In the genomic region with DNA sequence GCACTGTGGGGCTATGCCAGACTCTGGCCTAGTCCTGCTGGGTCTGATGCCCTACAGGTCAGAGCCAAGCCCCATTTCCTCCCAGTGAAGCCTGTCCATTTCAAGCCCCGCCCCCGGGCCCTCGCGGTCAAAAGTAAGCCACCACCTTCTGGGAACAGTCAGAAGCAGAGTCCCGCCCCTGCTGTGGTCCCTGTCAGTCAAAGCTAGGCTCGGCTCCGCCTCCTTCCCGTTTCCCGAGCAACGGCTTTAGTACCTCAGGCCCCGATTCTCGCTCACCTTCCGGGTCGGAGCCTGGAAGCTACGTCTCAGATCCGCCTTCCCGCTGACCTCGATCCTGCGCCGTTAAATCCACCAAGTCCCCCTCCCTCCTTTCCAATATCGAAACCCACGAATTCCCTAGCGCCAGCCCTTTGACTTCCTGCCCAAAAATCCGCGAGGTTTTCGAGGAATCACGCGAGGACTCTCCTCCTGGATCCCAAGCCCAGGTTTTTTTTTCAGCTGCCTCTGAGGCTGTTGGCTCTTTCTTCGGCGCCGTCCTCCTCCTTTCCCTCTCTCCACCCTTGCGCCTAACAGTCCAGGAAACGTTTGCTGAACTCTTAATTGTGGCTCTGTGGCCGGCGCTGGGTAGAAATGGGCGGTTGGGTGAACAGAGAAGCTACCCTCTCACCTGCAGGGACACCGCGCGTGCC, we compare ENCODE assay signal across 1 cellular context.
A peak's percentile ranks its signal among the peaks of the same experiment; 100 is the strongest.
TF ChIP-seq lines count a peak whose summit lies in the region.

No MANE protein-coding gene starts in this region.

TF ChIP-seq in GM12878, 131 proteins besides CTCF, POLR2A, EP300 and RAD21 (continued from another document):
- TF ChIP-seq JUNB (IDR thresholded peaks at IDR 0.05) (0 out of 2 replicates have a peak, but pooled peaks have one; percentile 37), POLR2AphosphoS5 (IDR thresholded peaks at IDR 0.05; ENCODE audit: low read length) (peak; percentile 78), PAX8 (IDR thresholded peaks at IDR 0.05) (no peak), ZNF384 (IDR thresholded peaks at IDR 0.05; ENCODE audit: borderline replicate concordance, low read depth, low read length) (0 out of 2 replicates have a peak, but pooled peaks have one; percentile 29), TCF12 (IDR thresholded peaks at IDR 0.05; ENCODE audit: low read depth, low read length) (no peak), MTA2 (IDR thresholded peaks at IDR 0.05; ENCODE audit: low read depth) (no peak), IKZF2 (IDR thresholded peaks at IDR 0.05) (peak; percentile 73 to 74), MEF2A (IDR thresholded peaks at IDR 0.05; ENCODE audit: insufficient read depth, low read depth, low read length) (no peak), KDM1A (IDR thresholded peaks at IDR 0.05; ENCODE audit: borderline replicate concordance) (no peak), TAF1 (IDR thresholded peaks at IDR 0.05; ENCODE audit: borderline replicate concordance, low read depth, low read length) (peak; percentile 53; the same call in 1 of the 2 replicates), KLF5 (IDR thresholded peaks at IDR 0.05; ENCODE audit: partially characterized antibody) (no peak), NBN (IDR thresholded peaks at IDR 0.05) (0 out of 2 replicates have a peak, but pooled peaks have one; percentile 28), ZZZ3 (IDR thresholded peaks at IDR 0.05; ENCODE audit: control insufficient read depth, insufficient read length, low read depth) (no peak), MTA3 (IDR thresholded peaks at IDR 0.05; ENCODE audit: borderline replicate concordance, low read length) (no peak), SP1 (IDR thresholded peaks at IDR 0.05; ENCODE audit: low read depth, low read length) (peak; percentile 21), NR2F1 (conservative IDR thresholded peaks at IDR 0.05) (no peak), EED (IDR thresholded peaks at IDR 0.05; ENCODE audit: low read depth) (peak; percentile 71; the same call in 1 of the 2 replicates), BHLHE40 (IDR thresholded peaks at IDR 0.05; ENCODE audit: borderline replicate concordance in 1 of 2, low read depth in 2 of 2, low read length in 1 of 2) (0 out of 4 replicates have a peak, but pooled peaks of 1 of the 2 experiments have one; percentile 32), ZSCAN29 (IDR thresholded peaks at IDR 0.05) (no peak), MYC (IDR thresholded peaks at IDR 0.05; ENCODE audit: insufficient read depth, insufficient read length, insufficient replicate concordance, low read length, severe bottlenecking) (no peak), ZNF622 (IDR thresholded peaks at IDR 0.05) (no peak), EGR1 (IDR thresholded peaks at IDR 0.05; ENCODE audit: borderline replicate concordance in 1 of 2, low read depth in 2 of 2, low read length in 2 of 2) (0 out of 3 replicates have a peak, but pooled peaks of 1 of the 2 experiments have one; percentile 25), ATF7 (IDR thresholded peaks at IDR 0.05; ENCODE audit: low read depth) (no peak), HDAC2 (IDR thresholded peaks at IDR 0.05) (no peak), ZNF24 (IDR thresholded peaks at IDR 0.05) (no peak), DPF2 (IDR thresholded peaks at IDR 0.05) (peak; percentile 96), SMAD5 (IDR thresholded peaks at IDR 0.05; ENCODE audit: low read depth) (peak; percentile 72), HCFC1 (IDR thresholded peaks at IDR 0.05; ENCODE audit: low read length) (no peak), IRF4 (IDR thresholded peaks at IDR 0.05; ENCODE audit: low read depth, low read length) (0 out of 2 replicates have a peak, but pooled peaks have one; percentile 23), JUND (IDR thresholded peaks at IDR 0.05; ENCODE audit: low read depth, low read length) (no peak; the same call in 1 of the 2 replicates), STAT1 (conservative IDR thresholded peaks at IDR 0.05) (0 out of 2 replicates have a peak, but pooled peaks have one; percentile 21), NFXL1 (IDR thresholded peaks at IDR 0.05; ENCODE audit: borderline replicate concordance) (no peak), NR2C1 (IDR thresholded peaks at IDR 0.05) (peak; percentile 20; the same call in 1 of the 2 replicates), LARP7 (IDR thresholded peaks at IDR 0.05) (no peak)
- TF ChIP-seq, protein P1, sequence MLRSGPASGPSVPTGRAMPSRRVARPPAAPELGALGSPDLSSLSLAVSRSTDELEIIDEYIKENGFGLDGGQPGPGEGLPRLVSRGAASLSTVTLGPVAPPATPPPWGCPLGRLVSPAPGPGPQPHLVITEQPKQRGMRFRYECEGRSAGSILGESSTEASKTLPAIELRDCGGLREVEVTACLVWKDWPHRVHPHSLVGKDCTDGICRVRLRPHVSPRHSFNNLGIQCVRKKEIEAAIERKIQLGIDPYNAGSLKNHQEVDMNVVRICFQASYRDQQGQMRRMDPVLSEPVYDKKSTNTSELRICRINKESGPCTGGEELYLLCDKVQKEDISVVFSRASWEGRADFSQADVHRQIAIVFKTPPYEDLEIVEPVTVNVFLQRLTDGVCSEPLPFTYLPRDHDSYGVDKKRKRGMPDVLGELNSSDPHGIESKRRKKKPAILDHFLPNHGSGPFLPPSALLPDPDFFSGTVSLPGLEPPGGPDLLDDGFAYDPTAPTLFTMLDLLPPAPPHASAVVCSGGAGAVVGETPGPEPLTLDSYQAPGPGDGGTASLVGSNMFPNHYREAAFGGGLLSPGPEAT (IDR thresholded peaks at IDR 0.05; ENCODE audit: low read depth) = peak; percentile 57; the same call in 1 of the 2 replicates
- TF ChIP-seq, protein P2, sequence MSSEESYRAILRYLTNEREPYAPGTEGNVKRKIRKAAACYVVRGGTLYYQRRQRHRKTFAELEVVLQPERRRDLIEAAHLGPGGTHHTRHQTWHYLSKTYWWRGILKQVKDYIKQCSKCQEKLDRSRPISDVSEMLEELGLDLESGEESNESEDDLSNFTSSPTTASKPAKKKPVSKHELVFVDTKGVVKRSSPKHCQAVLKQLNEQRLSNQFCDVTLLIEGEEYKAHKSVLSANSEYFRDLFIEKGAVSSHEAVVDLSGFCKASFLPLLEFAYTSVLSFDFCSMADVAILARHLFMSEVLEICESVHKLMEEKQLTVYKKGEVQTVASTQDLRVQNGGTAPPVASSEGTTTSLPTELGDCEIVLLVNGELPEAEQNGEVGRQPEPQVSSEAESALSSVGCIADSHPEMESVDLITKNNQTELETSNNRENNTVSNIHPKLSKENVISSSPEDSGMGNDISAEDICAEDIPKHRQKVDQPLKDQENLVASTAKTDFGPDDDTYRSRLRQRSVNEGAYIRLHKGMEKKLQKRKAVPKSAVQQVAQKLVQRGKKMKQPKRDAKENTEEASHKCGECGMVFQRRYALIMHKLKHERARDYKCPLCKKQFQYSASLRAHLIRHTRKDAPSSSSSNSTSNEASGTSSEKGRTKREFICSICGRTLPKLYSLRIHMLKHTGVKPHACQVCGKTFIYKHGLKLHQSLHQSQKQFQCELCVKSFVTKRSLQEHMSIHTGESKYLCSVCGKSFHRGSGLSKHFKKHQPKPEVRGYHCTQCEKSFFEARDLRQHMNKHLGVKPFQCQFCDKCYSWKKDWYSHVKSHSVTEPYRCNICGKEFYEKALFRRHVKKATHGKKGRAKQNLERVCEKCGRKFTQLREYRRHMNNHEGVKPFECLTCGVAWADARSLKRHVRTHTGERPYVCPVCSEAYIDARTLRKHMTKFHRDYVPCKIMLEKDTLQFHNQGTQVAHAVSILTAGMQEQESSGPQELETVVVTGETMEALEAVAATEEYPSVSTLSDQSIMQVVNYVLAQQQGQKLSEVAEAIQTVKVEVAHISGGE (CRISPR knock-in tag; IDR thresholded peaks at IDR 0.05) = no peak
- TF ChIP-seq, protein P3, sequence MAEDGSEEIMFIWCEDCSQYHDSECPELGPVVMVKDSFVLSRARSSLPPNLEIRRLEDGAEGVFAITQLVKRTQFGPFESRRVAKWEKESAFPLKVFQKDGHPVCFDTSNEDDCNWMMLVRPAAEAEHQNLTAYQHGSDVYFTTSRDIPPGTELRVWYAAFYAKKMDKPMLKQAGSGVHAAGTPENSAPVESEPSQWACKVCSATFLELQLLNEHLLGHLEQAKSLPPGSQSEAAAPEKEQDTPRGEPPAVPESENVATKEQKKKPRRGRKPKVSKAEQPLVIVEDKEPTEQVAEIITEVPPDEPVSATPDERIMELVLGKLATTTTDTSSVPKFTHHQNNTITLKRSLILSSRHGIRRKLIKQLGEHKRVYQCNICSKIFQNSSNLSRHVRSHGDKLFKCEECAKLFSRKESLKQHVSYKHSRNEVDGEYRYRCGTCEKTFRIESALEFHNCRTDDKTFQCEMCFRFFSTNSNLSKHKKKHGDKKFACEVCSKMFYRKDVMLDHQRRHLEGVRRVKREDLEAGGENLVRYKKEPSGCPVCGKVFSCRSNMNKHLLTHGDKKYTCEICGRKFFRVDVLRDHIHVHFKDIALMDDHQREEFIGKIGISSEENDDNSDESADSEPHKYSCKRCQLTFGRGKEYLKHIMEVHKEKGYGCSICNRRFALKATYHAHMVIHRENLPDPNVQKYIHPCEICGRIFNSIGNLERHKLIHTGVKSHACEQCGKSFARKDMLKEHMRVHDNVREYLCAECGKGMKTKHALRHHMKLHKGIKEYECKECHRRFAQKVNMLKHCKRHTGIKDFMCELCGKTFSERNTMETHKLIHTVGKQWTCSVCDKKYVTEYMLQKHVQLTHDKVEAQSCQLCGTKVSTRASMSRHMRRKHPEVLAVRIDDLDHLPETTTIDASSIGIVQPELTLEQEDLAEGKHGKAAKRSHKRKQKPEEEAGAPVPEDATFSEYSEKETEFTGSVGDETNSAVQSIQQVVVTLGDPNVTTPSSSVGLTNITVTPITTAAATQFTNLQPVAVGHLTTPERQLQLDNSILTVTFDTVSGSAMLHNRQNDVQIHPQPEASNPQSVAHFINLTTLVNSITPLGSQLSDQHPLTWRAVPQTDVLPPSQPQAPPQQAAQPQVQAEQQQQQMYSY (CRISPR knock-in tag; IDR thresholded peaks at IDR 0.05) = no peak
- TF ChIP-seq, protein P4, sequence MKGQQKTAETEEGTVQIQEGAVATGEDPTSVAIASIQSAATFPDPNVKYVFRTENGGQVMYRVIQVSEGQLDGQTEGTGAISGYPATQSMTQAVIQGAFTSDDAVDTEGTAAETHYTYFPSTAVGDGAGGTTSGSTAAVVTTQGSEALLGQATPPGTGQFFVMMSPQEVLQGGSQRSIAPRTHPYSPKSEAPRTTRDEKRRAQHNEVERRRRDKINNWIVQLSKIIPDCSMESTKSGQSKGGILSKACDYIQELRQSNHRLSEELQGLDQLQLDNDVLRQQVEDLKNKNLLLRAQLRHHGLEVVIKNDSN (IDR thresholded peaks at IDR 0.05; ENCODE audit: borderline replicate concordance, extremely low read length, insufficient read depth, low read depth, low read length) = no peak
- TF ChIP-seq, protein P5, sequence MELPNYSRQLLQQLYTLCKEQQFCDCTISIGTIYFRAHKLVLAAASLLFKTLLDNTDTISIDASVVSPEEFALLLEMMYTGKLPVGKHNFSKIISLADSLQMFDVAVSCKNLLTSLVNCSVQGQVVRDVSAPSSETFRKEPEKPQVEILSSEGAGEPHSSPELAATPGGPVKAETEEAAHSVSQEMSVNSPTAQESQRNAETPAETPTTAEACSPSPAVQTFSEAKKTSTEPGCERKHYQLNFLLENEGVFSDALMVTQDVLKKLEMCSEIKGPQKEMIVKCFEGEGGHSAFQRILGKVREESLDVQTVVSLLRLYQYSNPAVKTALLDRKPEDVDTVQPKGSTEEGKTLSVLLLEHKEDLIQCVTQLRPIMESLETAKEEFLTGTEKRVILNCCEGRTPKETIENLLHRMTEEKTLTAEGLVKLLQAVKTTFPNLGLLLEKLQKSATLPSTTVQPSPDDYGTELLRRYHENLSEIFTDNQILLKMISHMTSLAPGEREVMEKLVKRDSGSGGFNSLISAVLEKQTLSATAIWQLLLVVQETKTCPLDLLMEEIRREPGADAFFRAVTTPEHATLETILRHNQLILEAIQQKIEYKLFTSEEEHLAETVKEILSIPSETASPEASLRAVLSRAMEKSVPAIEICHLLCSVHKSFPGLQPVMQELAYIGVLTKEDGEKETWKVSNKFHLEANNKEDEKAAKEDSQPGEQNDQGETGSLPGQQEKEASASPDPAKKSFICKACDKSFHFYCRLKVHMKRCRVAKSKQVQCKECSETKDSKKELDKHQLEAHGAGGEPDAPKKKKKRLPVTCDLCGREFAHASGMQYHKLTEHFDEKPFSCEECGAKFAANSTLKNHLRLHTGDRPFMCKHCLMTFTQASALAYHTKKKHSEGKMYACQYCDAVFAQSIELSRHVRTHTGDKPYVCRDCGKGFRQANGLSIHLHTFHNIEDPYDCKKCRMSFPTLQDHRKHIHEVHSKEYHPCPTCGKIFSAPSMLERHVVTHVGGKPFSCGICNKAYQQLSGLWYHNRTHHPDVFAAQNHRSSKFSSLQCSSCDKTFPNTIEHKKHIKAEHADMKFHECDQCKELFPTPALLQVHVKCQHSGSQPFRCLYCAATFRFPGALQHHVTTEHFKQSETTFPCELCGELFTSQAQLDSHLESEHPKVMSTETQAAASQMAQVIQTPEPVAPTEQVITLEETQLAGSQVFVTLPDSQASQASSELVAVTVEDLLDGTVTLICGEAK (IDR thresholded peaks at IDR 0.05; ENCODE audit: borderline replicate concordance) = peak; percentile 39; the same call in 1 of the 2 replicates
- TF ChIP-seq, protein P6, sequence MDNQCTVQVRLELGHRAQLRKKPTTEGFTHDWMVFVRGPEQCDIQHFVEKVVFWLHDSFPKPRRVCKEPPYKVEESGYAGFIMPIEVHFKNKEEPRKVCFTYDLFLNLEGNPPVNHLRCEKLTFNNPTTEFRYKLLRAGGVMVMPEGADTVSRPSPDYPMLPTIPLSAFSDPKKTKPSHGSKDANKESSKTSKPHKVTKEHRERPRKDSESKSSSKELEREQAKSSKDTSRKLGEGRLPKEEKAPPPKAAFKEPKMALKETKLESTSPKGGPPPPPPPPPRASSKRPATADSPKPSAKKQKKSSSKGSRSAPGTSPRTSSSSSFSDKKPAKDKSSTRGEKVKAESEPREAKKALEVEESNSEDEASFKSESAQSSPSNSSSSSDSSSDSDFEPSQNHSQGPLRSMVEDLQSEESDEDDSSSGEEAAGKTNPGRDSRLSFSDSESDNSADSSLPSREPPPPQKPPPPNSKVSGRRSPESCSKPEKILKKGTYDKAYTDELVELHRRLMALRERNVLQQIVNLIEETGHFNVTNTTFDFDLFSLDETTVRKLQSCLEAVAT (IDR thresholded peaks at IDR 0.05) = peak; percentile 64; the same call in 1 of the 2 replicates
- TF ChIP-seq, protein P7, sequence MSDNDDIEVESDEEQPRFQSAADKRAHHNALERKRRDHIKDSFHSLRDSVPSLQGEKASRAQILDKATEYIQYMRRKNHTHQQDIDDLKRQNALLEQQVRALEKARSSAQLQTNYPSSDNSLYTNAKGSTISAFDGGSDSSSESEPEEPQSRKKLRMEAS (IDR thresholded peaks at IDR 0.05; ENCODE audit: low read depth, low read length) = 0 out of 2 replicates have a peak, but pooled peaks have one; percentile 27
- TF ChIP-seq, protein P8, sequence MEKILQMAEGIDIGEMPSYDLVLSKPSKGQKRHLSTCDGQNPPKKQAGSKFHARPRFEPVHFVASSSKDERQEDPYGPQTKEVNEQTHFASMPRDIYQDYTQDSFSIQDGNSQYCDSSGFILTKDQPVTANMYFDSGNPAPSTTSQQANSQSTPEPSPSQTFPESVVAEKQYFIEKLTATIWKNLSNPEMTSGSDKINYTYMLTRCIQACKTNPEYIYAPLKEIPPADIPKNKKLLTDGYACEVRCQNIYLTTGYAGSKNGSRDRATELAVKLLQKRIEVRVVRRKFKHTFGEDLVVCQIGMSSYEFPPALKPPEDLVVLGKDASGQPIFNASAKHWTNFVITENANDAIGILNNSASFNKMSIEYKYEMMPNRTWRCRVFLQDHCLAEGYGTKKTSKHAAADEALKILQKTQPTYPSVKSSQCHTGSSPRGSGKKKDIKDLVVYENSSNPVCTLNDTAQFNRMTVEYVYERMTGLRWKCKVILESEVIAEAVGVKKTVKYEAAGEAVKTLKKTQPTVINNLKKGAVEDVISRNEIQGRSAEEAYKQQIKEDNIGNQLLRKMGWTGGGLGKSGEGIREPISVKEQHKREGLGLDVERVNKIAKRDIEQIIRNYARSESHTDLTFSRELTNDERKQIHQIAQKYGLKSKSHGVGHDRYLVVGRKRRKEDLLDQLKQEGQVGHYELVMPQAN (conservative IDR thresholded peaks at IDR 0.05) = no peak
TF ChIP-seq in GM12878: peak in this region for 36.
